8 cellular contexts compared by ENCODE assay signal in genomic region chr16:10941935-10942351, GRCh38. TPM values are rescaled to one million over a fixed set of nuclear protein-coding genes. Genes with fewer than 3 reads are reported as not detected.
DNase-seq lines count a peak whose midpoint lies in the region; ATAC-seq, FAIRE-seq and TF ChIP-seq lines count a peak whose summit lies in the region.
"Not testable (repeated sequence)": the region's sequence is repeated elsewhere in the genome, so short reads cannot be mapped to it uniquely, and the experiment has no call there.

No MANE protein-coding gene starts in this region.

- not testable (repeated sequence) for DNase-seq in CD4-positive, alpha-beta memory T cell; WTC11 (ENCODE audit: low spot score); bronchial epithelial cell (ENCODE audit: low read depth); left ventricle myocardium inferior; natural killer cell treated with Interleukin-12 subunit alpha and Interleukin-12 subunit beta and Interleukin-15 and Interleukin-18, amount 100 ng/mL, for 72 hours (ENCODE audit: low spot score)
- peak; percentile 42 for DNase-seq in GM23248

- not testable (repeated sequence) for ATAC-seq in WTC11
- peak in 1 of 2 donors; percentile 0 for ATAC-seq in natural killer cell treated with Interleukin-12 subunit alpha and Interleukin-12 subunit beta and Interleukin-15 and Interleukin-18, amount 100 ng/mL, for 72 hours

- H3K9me3 Mint-ChIP-seq in CD4-positive, alpha-beta memory T cell; WTC11; natural killer cell treated with Interleukin-12 subunit alpha and Interleukin-12 subunit beta and Interleukin-15 and Interleukin-18, amount 100 ng/mL, for 72 hours: not testable (repeated sequence)

- not testable (repeated sequence) for TF ChIP-seq EP300 in Ishikawa (IDR thresholded peaks at IDR 0.05; ENCODE audit: borderline replicate concordance)

- intact Hi-C loops in CD4-positive, alpha-beta memory T cell (cut with micrococcal nuclease): loop anchor here (5.0 kb wide), 4 partner anchors 855 to 1850 kb away; partner anchors contain the start of genes HAPSTR1, RSL1D1 and ZC3H7A
- intact Hi-C loops in left ventricle myocardium inferior (cut with micrococcal nuclease): not testable (repeated sequence)

- TF ChIP-seq CTCF in WTC11 (IDR thresholded peaks at IDR 0.05); bronchial epithelial cell (IDR thresholded peaks at IDR 0.05; ENCODE audit: insufficient read depth, low read length, severe bottlenecking); left ventricle myocardium inferior (IDR thresholded peaks at IDR 0.05; ENCODE audit: borderline replicate concordance): not testable (repeated sequence)

- peak overlapping the region; percentile 98 for H2AFZ ChIP-seq in GM23248

- H3K27ac Mint-ChIP-seq in CD4-positive, alpha-beta memory T cell: peak overlapping the region in 1 of 7 donors; percentile 86
- not testable (repeated sequence) for H3K27ac Mint-ChIP-seq in WTC11
- H3K27ac Mint-ChIP-seq in natural killer cell treated with Interleukin-12 subunit alpha and Interleukin-12 subunit beta and Interleukin-15 and Interleukin-18, amount 100 ng/mL, for 72 hours: peak overlapping the region in 1 of 2 donors; percentile 67

- peak overlapping the region; percentile 92 for H3K4me2 ChIP-seq in GM23248 (ENCODE audit: unreplicated experiment)

- peak overlapping the region; percentile 56 for H3K27ac ChIP-seq in CD4-positive, alpha-beta memory T cell (ENCODE audit: low read depth, low read length)
- H3K27ac ChIP-seq in GM23248 (peak overlapping the region; percentile 49), left ventricle myocardium inferior (replicated peaks) (peak overlapping the region; percentile 93), subcutaneous abdominal adipose tissue (ENCODE audit: low read depth, low read length) (peak overlapping the region; percentile 37)

- not testable (repeated sequence) for FAIRE-seq in bronchial epithelial cell (lab: Jason Lieb, UNC)

- H3K9me2 ChIP-seq in GM23248 (ENCODE audit: insufficient read depth): not testable (repeated sequence)

- not testable (repeated sequence) for H3K27me3 Mint-ChIP-seq in CD4-positive, alpha-beta memory T cell; WTC11 (ENCODE audit: low read depth); natural killer cell treated with Interleukin-12 subunit alpha and Interleukin-12 subunit beta and Interleukin-15 and Interleukin-18, amount 100 ng/mL, for 72 hours

- H3K36me3 Mint-ChIP-seq in CD4-positive, alpha-beta memory T cell: peaks cover 0 to 11% of the 10 kb centered on the region in 2 donors
- H3K36me3 Mint-ChIP-seq in WTC11; natural killer cell treated with Interleukin-12 subunit alpha and Interleukin-12 subunit beta and Interleukin-15 and Interleukin-18, amount 100 ng/mL, for 72 hours: not testable (repeated sequence)

- not testable (repeated sequence) for H3K27me3 ChIP-seq in CD4-positive, alpha-beta memory T cell (ENCODE audit: insufficient read depth, low read length); GM23248 (replicated peaks; ENCODE audit: insufficient read depth); bronchial epithelial cell (ENCODE audit: control insufficient read depth, insufficient read depth, low read length); left ventricle myocardium inferior (ENCODE audit: low read depth); subcutaneous abdominal adipose tissue (ENCODE audit: control insufficient read depth in 5 of 5, insufficient read depth in 4 of 5, low read length in 5 of 5)

- not testable (repeated sequence) for TF ChIP-seq RAD21 in Ishikawa (IDR thresholded peaks at IDR 0.05; ENCODE audit: low read depth)

- peak overlapping the region; percentile 88 for H3K9ac ChIP-seq in GM23248
- peak overlapping the region in 4 of 5 donors; percentile 35 to 81 (median 58) for H3K9ac ChIP-seq in subcutaneous abdominal adipose tissue (ENCODE audit: low read length in 5 of 5)

- peaks cover 85% of the 10 kb centered on the region for H3K4me1 ChIP-seq in CD4-positive, alpha-beta memory T cell (ENCODE audit: insufficient read depth, low read length)
- H3K4me1 ChIP-seq in GM23248 (ENCODE audit: insufficient read depth): peaks cover 50% of the 10 kb centered on the region
- peaks cover 94% of the 10 kb centered on the region for H3K4me1 ChIP-seq in left ventricle myocardium inferior
- peaks cover 36 to 85% (median 78%) of the 10 kb centered on the region in 5 donors for H3K4me1 ChIP-seq in subcutaneous abdominal adipose tissue (ENCODE audit: control insufficient read depth in 5 of 5, insufficient read depth in 5 of 5, low read length in 5 of 5)

- not testable (repeated sequence) for H3F3A ChIP-seq in GM23248 (ENCODE audit: insufficient read depth)

- peak overlapping the region in 1 of 2 donors; percentile 63 for H3K4me3 ChIP-seq in CD4-positive, alpha-beta memory T cell (ENCODE audit: low read length in 2 of 2)
- H3K4me3 ChIP-seq in GM23248 (peak overlapping the region; percentile 92), bronchial epithelial cell (ENCODE audit: low read depth, low read length) (peak overlapping the region; percentile 58), left ventricle myocardium inferior (peak overlapping the region; percentile 93), subcutaneous abdominal adipose tissue (ENCODE audit: low read depth in 1 of 5, low read length in 5 of 5) (peak overlapping the region in 4 of 5 donors; percentile 65 to 81 (median 76))

- not testable (repeated sequence) for H3K36me3 ChIP-seq in CD4-positive, alpha-beta memory T cell (ENCODE audit: insufficient read depth, low read length); GM23248 (ENCODE audit: low read depth); bronchial epithelial cell (ENCODE audit: control insufficient read depth, insufficient read depth, low read length); left ventricle myocardium inferior; subcutaneous abdominal adipose tissue (ENCODE audit: control insufficient read depth in 5 of 5, insufficient read depth in 5 of 5, low read length in 5 of 5)

- H4K20me1 ChIP-seq in GM23248 (ENCODE audit: insufficient read depth): not testable (repeated sequence)

- CTCF ChIA-PET in CD4-positive, alpha-beta memory T cell (lab: Charles Lee; ENCODE audit: partially characterized antibody): interaction anchor here (0.9 to 1.5 kb wide), 5 partner anchors 12 to 23 kb away, joined by 3 to 9 read pairs (median 3); no protein-coding TSS in a partner anchor
- CTCF ChIA-PET in WTC11 (lab: Charles Lee): interaction anchor here (0.6 to 3.7 kb wide), 15 partner anchors 11 to 1153 kb away, joined by 3 to 38 read pairs (median 3); partner anchors contain the start of gene SOCS1

- H3K4me3 Mint-ChIP-seq in CD4-positive, alpha-beta memory T cell: peak overlapping the region; percentile 87 to 94 (median 92)
- peak overlapping the region; percentile 95 for H3K4me3 Mint-ChIP-seq in WTC11
- peak overlapping the region; percentile 93 for H3K4me3 Mint-ChIP-seq in natural killer cell treated with Interleukin-12 subunit alpha and Interleukin-12 subunit beta and Interleukin-15 and Interleukin-18, amount 100 ng/mL, for 72 hours

- in situ Hi-C loops in GM23248 (cut with MboI): not testable (repeated sequence)

- not testable (repeated sequence) for H3K9me3 ChIP-seq in CD4-positive, alpha-beta memory T cell (ENCODE audit: control insufficient read depth in 1 of 2, low read length in 2 of 2); GM23248 (ENCODE audit: low read depth); left ventricle myocardium inferior (replicated peaks); subcutaneous abdominal adipose tissue (ENCODE audit: control insufficient read depth in 5 of 5, low read length in 5 of 5)

- WGBS in GM23248 (ENCODE audit: low coverage in 1 of 2, low lambda C conversion rate in 2 of 2, missing lambda C conversion rate in 2 of 2), 2 experiments: 1% methylated on average over 37 to 39 of the region's 52 CpGs

- H3K79me2 ChIP-seq in GM23248 (ENCODE audit: insufficient read depth): peaks cover 78% of the 10 kb centered on the region

- peaks cover 63 to 92% (median 79%) of the 10 kb centered on the region in 4 donors for H3K4me1 Mint-ChIP-seq in CD4-positive, alpha-beta memory T cell
- H3K4me1 Mint-ChIP-seq in WTC11: peaks cover 51% of the 10 kb centered on the region
- H3K4me1 Mint-ChIP-seq in natural killer cell treated with Interleukin-12 subunit alpha and Interleukin-12 subunit beta and Interleukin-15 and Interleukin-18, amount 100 ng/mL, for 72 hours (ENCODE audit: low read depth in 2 of 2): peaks cover 70 to 74% of the 10 kb centered on the region in 2 donors

- POLR2A ChIA-PET in CD4-positive, alpha-beta memory T cell (lab: Charles Lee; ENCODE audit: partially characterized antibody): interaction anchor here (1.0 to 3.6 kb wide), 8 partner anchors 20 to 1861 kb away, joined by 3 to 15 read pairs (median 4); partner anchors contain the start of genes CPPED1, GSPT1, HAPSTR1 and NUBP1
- POLR2A ChIA-PET in WTC11 (lab: Charles Lee): interaction anchor here (0.5 to 1.0 kb wide), 3 partner anchors 23 to 82 kb away, joined by 3 to 5 read pairs (median 4); no protein-coding TSS in a partner anchor

RNA-seq across cellular contexts. Expression of gene DEXI, which starts 0.3 kb away (rescaled TPM):
- 10 to 100 TPM; 37.9 to 41.2 TPM for total RNA-seq in CD4-positive, alpha-beta memory T cell
- 10 to 100 TPM; 60.2 to 66.3 TPM for polyA plus RNA-seq in CD4-positive, alpha-beta memory T cell
- total RNA-seq in GM23248 (2014; rRNA removed; shearing (Covaris generic)): 101 and 105 TPM in 2 replicates
- 41.8 and 42.1 TPM in 2 replicates for polyA plus RNA-seq in GM23248 (2016; fragmentation: Nextera tagmentation; extraction: Ambion mirVana)
- total RNA-seq in WTC11 (2021) (33.7 to 42.1 TPM (median 37.7 TPM) in 3 replicates), bronchial epithelial cell (46.2 and 47.9 TPM in 2 replicates), left ventricle myocardium inferior (110 TPM)
- total RNA-seq in natural killer cell treated with Interleukin-12 subunit alpha and Interleukin-12 subunit beta and Interleukin-15 and Interleukin-18, amount 100 ng/mL, for 72 hours: 10 to 100 TPM; 20.7 to 36.3 TPM

RNA-seq across cellular contexts. Expression of gene CLEC16A, which starts 2.4 kb away (rescaled TPM):
- 10 to 100 TPM; 24.8 to 28.4 TPM for total RNA-seq in CD4-positive, alpha-beta memory T cell
- polyA plus RNA-seq in CD4-positive, alpha-beta memory T cell: 10 to 100 TPM in 1 of 2 donors, 1 to 10 TPM in 1; 5.2 to 24.1 TPM
- 12.9 and 21.4 TPM in 2 replicates for total RNA-seq in GM23248 (2014; rRNA removed; shearing (Covaris generic))
- polyA plus RNA-seq in GM23248 (2016; fragmentation: Nextera tagmentation; extraction: Ambion mirVana): 12.7 and 13.2 TPM in 2 replicates
- total RNA-seq in WTC11 (2021): 14.4 to 16.0 TPM (median 15.4 TPM) in 3 replicates
- 13.8 and 15.8 TPM in 2 replicates for total RNA-seq in bronchial epithelial cell
- total RNA-seq in left ventricle myocardium inferior: 24.6 TPM
- 10 to 100 TPM; 42.5 to 60.2 TPM for total RNA-seq in natural killer cell treated with Interleukin-12 subunit alpha and Interleukin-12 subunit beta and Interleukin-15 and Interleukin-18, amount 100 ng/mL, for 72 hours

Comparison
In these comparisons a context has a peak if more than half of its experiments do, and no peak if none do; other contexts are left out.
1. H3K27ac ChIP-seq: peak in every context shown above with its lines; median percentile 93 in left ventricle myocardium inferior; 56 in CD4-positive, alpha-beta memory T cell; 49 in GM23248; 37 in subcutaneous abdominal adipose tissue.